Comparison of ENCODE assay signal across 1 cellular context in the genomic region with DNA sequence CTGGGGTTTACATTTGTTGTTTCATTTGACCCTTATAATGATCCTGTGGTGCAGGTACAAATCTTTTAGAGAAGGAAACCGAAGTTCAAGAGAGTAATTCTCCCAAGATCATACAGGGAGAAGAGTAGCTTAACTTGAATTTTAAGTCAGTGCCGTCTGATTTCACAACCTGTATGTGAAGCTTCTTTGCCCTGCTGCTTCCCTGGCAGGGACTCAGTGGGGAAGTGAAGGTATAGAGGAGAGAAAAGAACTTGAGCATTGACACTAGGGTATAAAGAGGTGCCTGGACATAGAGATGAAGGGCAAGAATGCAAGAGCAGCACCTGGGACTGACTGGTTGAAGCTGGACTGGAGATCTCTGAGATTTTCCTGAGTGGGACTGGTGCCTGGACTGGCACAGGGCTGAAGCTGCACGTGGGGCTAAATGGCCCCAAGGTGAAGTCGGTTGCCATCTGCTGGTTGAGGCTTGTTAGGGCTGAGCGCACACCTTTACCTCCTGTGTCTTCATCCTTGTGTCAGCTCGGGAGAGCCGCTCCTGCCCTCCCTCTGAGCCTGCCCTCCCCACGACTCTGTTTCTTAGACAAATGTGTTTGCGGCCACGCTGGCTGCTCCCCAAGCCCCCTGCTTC.
TF ChIP-seq lines count a peak whose summit lies in the region.

No MANE protein-coding gene starts in this region.

TF ChIP-seq in HepG2, 621 proteins besides CTCF, POLR2A, EP300 and RAD21 (continued from another document and continues in another):
- TF ChIP-seq, protein P1, sequence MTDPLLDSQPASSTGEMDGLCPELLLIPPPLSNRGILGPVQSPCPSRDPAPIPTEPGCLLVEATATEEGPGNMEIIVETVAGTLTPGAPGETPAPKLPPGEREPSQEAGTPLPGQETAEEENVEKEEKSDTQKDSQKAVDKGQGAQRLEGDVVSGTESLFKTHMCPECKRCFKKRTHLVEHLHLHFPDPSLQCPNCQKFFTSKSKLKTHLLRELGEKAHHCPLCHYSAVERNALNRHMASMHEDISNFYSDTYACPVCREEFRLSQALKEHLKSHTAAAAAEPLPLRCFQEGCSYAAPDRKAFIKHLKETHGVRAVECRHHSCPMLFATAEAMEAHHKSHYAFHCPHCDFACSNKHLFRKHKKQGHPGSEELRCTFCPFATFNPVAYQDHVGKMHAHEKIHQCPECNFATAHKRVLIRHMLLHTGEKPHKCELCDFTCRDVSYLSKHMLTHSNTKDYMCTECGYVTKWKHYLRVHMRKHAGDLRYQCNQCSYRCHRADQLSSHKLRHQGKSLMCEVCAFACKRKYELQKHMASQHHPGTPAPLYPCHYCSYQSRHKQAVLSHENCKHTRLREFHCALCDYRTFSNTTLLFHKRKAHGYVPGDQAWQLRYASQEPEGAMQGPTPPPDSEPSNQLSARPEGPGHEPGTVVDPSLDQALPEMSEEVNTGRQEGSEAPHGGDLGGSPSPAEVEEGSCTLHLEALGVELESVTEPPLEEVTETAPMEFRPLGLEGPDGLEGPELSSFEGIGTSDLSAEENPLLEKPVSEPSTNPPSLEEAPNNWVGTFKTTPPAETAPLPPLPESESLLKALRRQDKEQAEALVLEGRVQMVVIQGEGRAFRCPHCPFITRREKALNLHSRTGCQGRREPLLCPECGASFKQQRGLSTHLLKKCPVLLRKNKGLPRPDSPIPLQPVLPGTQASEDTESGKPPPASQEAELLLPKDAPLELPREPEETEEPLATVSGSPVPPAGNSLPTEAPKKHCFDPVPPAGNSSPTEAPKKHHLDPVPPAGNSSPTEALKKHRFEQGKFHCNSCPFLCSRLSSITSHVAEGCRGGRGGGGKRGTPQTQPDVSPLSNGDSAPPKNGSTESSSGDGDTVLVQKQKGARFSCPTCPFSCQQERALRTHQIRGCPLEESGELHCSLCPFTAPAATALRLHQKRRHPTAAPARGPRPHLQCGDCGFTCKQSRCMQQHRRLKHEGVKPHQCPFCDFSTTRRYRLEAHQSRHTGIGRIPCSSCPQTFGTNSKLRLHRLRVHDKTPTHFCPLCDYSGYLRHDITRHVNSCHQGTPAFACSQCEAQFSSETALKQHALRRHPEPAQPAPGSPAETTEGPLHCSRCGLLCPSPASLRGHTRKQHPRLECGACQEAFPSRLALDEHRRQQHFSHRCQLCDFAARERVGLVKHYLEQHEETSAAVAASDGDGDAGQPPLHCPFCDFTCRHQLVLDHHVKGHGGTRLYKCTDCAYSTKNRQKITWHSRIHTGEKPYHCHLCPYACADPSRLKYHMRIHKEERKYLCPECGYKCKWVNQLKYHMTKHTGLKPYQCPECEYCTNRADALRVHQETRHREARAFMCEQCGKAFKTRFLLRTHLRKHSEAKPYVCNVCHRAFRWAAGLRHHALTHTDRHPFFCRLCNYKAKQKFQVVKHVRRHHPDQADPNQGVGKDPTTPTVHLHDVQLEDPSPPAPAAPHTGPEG (CRISPR knock-in tag; IDR thresholded peaks at IDR 0.05) = no peak
- no peak for TF ChIP-seq KAT2B (IDR thresholded peaks at IDR 0.05; ENCODE audit: borderline replicate concordance, low read depth, low read length)
- no peak for TF ChIP-seq HOXA7 (CRISPR knock-in tag; IDR thresholded peaks at IDR 0.05)
- TF ChIP-seq KLF6 (CRISPR knock-in tag; IDR thresholded peaks at IDR 0.05) = 0 out of 2 replicates have a peak, but pooled peaks have one; percentile 36
- no peak for TF ChIP-seq ZBTB7B (CRISPR knock-in tag; IDR thresholded peaks at IDR 0.05)
- TF ChIP-seq FOXA1 (IDR thresholded peaks at IDR 0.05) = no peak
- no peak for TF ChIP-seq FOXA1 (CRISPR knock-in tag; IDR thresholded peaks at IDR 0.05)
- TF ChIP-seq CREB1 (IDR thresholded peaks at IDR 0.05) = no peak
- no peak for TF ChIP-seq CREB1 (CRISPR knock-in tag; IDR thresholded peaks at IDR 0.05)
- no peak for TF ChIP-seq ZC3H4 (CRISPR knock-in tag; IDR thresholded peaks at IDR 0.05; ENCODE audit: borderline replicate concordance)
- no peak for TF ChIP-seq ZNF431 (CRISPR knock-in tag; IDR thresholded peaks at IDR 0.05; ENCODE audit: borderline replicate concordance, low read depth)
- no peak for TF ChIP-seq SRSF1 (optimal IDR thresholded peaks at IDR 0.05; ENCODE audit: low read depth, low read length)
- peak; percentile 38; the same call in 1 of the 2 replicates for TF ChIP-seq SAP130 (CRISPR knock-in tag; IDR thresholded peaks at IDR 0.05; ENCODE audit: low read depth)
- no peak for TF ChIP-seq NBN (conservative IDR thresholded peaks at IDR 0.05)
- no peak for TF ChIP-seq ZFP41 (CRISPR knock-in tag; IDR thresholded peaks at IDR 0.05; ENCODE audit: borderline replicate concordance)
- TF ChIP-seq, protein P2, sequence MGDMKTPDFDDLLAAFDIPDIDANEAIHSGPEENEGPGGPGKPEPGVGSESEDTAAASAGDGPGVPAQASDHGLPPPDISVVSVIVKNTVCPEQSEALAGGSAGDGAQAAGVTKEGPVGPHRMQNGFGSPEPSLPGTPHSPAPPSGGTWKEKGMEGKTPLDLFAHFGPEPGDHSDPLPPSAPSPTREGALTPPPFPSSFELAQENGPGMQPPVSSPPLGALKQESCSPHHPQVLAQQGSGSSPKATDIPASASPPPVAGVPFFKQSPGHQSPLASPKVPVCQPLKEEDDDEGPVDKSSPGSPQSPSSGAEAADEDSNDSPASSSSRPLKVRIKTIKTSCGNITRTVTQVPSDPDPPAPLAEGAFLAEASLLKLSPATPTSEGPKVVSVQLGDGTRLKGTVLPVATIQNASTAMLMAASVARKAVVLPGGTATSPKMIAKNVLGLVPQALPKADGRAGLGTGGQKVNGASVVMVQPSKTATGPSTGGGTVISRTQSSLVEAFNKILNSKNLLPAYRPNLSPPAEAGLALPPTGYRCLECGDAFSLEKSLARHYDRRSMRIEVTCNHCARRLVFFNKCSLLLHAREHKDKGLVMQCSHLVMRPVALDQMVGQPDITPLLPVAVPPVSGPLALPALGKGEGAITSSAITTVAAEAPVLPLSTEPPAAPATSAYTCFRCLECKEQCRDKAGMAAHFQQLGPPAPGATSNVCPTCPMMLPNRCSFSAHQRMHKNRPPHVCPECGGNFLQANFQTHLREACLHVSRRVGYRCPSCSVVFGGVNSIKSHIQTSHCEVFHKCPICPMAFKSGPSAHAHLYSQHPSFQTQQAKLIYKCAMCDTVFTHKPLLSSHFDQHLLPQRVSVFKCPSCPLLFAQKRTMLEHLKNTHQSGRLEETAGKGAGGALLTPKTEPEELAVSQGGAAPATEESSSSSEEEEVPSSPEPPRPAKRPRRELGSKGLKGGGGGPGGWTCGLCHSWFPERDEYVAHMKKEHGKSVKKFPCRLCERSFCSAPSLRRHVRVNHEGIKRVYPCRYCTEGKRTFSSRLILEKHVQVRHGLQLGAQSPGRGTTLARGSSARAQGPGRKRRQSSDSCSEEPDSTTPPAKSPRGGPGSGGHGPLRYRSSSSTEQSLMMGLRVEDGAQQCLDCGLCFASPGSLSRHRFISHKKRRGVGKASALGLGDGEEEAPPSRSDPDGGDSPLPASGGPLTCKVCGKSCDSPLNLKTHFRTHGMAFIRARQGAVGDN (CRISPR knock-in tag; IDR thresholded peaks at IDR 0.05) = peak; percentile 58
- TF ChIP-seq HNRNPK (IDR thresholded peaks at IDR 0.05; ENCODE audit: low read depth, low read length, poor library complexity, severe bottlenecking) = no peak
- no peak for TF ChIP-seq MED1 (CRISPR knock-in tag; IDR thresholded peaks at IDR 0.05)
- no peak for TF ChIP-seq PAWR (CRISPR knock-in tag; IDR thresholded peaks at IDR 0.05; ENCODE audit: borderline replicate concordance)
- TF ChIP-seq FOXM1 (CRISPR knock-in tag; IDR thresholded peaks at IDR 0.05) = no peak
- no peak for TF ChIP-seq CBFB (CRISPR knock-in tag; IDR thresholded peaks at IDR 0.05)
- TF ChIP-seq ZNF205 (CRISPR knock-in tag; IDR thresholded peaks at IDR 0.05) = no peak
- no peak for TF ChIP-seq ZNF543 (CRISPR knock-in tag; IDR thresholded peaks at IDR 0.05)
- TF ChIP-seq, protein P3, sequence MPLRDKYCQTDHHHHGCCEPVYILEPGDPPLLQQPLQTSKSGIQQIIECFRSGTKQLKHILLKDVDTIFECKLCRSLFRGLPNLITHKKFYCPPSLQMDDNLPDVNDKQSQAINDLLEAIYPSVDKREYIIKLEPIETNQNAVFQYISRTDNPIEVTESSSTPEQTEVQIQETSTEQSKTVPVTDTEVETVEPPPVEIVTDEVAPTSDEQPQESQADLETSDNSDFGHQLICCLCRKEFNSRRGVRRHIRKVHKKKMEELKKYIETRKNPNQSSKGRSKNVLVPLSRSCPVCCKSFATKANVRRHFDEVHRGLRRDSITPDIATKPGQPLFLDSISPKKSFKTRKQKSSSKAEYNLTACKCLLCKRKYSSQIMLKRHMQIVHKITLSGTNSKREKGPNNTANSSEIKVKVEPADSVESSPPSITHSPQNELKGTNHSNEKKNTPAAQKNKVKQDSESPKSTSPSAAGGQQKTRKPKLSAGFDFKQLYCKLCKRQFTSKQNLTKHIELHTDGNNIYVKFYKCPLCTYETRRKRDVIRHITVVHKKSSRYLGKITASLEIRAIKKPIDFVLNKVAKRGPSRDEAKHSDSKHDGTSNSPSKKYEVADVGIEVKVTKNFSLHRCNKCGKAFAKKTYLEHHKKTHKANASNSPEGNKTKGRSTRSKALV (CRISPR knock-in tag; IDR thresholded peaks at IDR 0.05) = no peak
- TF ChIP-seq, protein P4, sequence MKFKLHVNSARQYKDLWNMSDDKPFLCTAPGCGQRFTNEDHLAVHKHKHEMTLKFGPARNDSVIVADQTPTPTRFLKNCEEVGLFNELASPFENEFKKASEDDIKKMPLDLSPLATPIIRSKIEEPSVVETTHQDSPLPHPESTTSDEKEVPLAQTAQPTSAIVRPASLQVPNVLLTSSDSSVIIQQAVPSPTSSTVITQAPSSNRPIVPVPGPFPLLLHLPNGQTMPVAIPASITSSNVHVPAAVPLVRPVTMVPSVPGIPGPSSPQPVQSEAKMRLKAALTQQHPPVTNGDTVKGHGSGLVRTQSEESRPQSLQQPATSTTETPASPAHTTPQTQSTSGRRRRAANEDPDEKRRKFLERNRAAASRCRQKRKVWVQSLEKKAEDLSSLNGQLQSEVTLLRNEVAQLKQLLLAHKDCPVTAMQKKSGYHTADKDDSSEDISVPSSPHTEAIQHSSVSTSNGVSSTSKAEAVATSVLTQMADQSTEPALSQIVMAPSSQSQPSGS (CRISPR knock-in tag; IDR thresholded peaks at IDR 0.05) = no peak
- TF ChIP-seq SP4 (CRISPR knock-in tag; IDR thresholded peaks at IDR 0.05) = no peak
- no peak for TF ChIP-seq XBP1 (CRISPR knock-in tag; IDR thresholded peaks at IDR 0.05)
- no peak for TF ChIP-seq ZNF558 (CRISPR knock-in tag; IDR thresholded peaks at IDR 0.05; ENCODE audit: borderline replicate concordance)
- no peak for TF ChIP-seq ZNF10 (CRISPR knock-in tag; IDR thresholded peaks at IDR 0.05; ENCODE audit: borderline replicate concordance, low read depth)
- TF ChIP-seq ZSCAN21 (CRISPR knock-in tag; IDR thresholded peaks at IDR 0.05; ENCODE audit: borderline replicate concordance) = no peak
- no peak for TF ChIP-seq REL (CRISPR knock-in tag; conservative IDR thresholded peaks at IDR 0.05)
- TF ChIP-seq, protein P5, sequence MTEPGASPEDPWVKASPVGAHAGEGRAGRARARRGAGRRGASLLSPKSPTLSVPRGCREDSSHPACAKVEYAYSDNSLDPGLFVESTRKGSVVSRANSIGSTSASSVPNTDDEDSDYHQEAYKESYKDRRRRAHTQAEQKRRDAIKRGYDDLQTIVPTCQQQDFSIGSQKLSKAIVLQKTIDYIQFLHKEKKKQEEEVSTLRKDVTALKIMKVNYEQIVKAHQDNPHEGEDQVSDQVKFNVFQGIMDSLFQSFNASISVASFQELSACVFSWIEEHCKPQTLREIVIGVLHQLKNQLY (CRISPR knock-in tag; IDR thresholded peaks at IDR 0.05) = no peak
- no peak for TF ChIP-seq REXO4 (CRISPR knock-in tag; IDR thresholded peaks at IDR 0.05; ENCODE audit: borderline replicate concordance)
- TF ChIP-seq SMARCE1 (IDR thresholded peaks at IDR 0.05; ENCODE audit: borderline replicate concordance) = no peak
- TF ChIP-seq, protein P6, sequence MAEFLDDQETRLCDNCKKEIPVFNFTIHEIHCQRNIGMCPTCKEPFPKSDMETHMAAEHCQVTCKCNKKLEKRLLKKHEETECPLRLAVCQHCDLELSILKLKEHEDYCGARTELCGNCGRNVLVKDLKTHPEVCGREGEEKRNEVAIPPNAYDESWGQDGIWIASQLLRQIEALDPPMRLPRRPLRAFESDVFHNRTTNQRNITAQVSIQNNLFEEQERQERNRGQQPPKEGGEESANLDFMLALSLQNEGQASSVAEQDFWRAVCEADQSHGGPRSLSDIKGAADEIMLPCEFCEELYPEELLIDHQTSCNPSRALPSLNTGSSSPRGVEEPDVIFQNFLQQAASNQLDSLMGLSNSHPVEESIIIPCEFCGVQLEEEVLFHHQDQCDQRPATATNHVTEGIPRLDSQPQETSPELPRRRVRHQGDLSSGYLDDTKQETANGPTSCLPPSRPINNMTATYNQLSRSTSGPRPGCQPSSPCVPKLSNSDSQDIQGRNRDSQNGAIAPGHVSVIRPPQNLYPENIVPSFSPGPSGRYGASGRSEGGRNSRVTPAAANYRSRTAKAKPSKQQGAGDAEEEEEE (CRISPR knock-in tag; IDR thresholded peaks at IDR 0.05; ENCODE audit: borderline replicate concordance) = no peak
- peak; percentile 44; the same call in 1 of the 2 replicates for TF ChIP-seq MIXL1 (CRISPR knock-in tag; IDR thresholded peaks at IDR 0.05)
- no peak for TF ChIP-seq ELF1 (CRISPR knock-in tag; IDR thresholded peaks at IDR 0.05)
- no peak for TF ChIP-seq ZNF670 (CRISPR knock-in tag; IDR thresholded peaks at IDR 0.05; ENCODE audit: borderline replicate concordance)
- TF ChIP-seq, protein P7, sequence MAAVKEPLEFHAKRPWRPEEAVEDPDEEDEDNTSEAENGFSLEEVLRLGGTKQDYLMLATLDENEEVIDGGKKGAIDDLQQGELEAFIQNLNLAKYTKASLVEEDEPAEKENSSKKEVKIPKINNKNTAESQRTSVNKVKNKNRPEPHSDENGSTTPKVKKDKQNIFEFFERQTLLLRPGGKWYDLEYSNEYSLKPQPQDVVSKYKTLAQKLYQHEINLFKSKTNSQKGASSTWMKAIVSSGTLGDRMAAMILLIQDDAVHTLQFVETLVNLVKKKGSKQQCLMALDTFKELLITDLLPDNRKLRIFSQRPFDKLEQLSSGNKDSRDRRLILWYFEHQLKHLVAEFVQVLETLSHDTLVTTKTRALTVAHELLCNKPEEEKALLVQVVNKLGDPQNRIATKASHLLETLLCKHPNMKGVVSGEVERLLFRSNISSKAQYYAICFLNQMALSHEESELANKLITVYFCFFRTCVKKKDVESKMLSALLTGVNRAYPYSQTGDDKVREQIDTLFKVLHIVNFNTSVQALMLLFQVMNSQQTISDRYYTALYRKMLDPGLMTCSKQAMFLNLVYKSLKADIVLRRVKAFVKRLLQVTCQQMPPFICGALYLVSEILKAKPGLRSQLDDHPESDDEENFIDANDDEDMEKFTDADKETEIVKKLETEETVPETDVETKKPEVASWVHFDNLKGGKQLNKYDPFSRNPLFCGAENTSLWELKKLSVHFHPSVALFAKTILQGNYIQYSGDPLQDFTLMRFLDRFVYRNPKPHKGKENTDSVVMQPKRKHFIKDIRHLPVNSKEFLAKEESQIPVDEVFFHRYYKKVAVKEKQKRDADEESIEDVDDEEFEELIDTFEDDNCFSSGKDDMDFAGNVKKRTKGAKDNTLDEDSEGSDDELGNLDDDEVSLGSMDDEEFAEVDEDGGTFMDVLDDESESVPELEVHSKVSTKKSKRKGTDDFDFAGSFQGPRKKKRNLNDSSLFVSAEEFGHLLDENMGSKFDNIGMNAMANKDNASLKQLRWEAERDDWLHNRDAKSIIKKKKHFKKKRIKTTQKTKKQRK (IDR thresholded peaks at IDR 0.05; ENCODE audit: low read length) = no peak
